In the genomic region with DNA sequence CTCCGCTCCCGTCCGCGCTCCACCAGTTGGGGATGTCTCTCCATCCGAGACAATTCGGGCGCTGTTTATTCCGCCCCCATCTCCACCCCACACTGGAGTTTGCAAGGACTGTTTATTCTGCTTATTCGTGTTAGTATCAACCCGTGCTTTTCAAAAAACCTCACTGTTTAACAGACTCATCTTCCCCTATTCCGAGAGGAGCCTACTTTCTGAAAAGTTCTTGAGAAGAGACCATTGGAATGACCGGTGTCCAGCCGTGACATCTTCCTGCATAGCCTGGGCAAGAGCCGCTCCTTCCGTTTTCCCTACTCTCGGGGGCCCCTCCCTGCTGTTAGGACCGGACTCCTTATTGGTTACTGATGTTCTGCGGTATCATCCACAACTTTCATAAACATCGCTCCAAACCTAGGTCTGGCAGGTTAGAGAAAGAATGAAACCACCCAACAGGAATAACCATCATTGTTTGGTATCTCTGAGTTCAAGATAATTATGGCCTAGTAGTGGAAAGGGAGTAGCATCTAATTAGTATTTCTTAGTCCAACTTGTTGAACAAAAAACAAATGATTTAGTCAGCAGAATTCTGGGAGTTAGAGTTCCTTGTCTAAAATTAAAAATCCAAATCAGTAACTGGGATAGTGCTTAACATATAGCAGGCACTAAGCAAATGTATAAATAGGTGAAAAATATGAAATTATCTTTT, we compare ENCODE assay signal across 8 cellular contexts. TPM values are rescaled to one million over a fixed set of nuclear protein-coding genes. Genes with fewer than 3 reads are reported as not detected.
DNase-seq lines count a peak whose midpoint lies in the region; ATAC-seq, FAIRE-seq and TF ChIP-seq lines count a peak whose summit lies in the region.

No MANE protein-coding gene starts in this region.

- H3K4me3 ChIP-seq in Peyer's patch (peak overlapping the region; percentile 77 to 100 (median 83)), neuron (ENCODE audit: low read length) (peak overlapping the region; percentile 84)

- peak; percentile 46 to 73 for TF ChIP-seq POLR2A in Peyer's patch (IDR thresholded peaks at IDR 0.05)

- H3K27ac Mint-ChIP-seq in IgD-negative memory B cell (peak overlapping the region; percentile 83 to 98 (median 94)), type B pancreatic cell (peak overlapping the region; percentile 99)
- H3K27ac Mint-ChIP-seq in activated naive CD8-positive, alpha-beta T cell treated with anti-CD3 and anti-CD28 coated beads for 36 hours: peak overlapping the region; percentile 94

- H3K4me1 Mint-ChIP-seq in IgD-negative memory B cell (peaks cover 16 to 24% (median 19%) of the 10 kb centered on the region in 3 donors), type B pancreatic cell (ENCODE audit: unreplicated experiment) (peaks cover 19% of the 10 kb centered on the region)
- H3K4me1 Mint-ChIP-seq in activated naive CD8-positive, alpha-beta T cell treated with anti-CD3 and anti-CD28 coated beads for 36 hours: peaks cover 28% of the 10 kb centered on the region

- TF ChIP-seq CTCF in D721Med (IDR thresholded peaks at IDR 0.05; ENCODE audit: insufficient read depth, missing control alignments) (no peak), Peyer's patch (IDR thresholded peaks at IDR 0.05) (no peak), type B pancreatic cell (conservative IDR thresholded peaks at IDR 0.05) (no peak)

- H3K36me3 Mint-ChIP-seq in IgD-negative memory B cell (peaks cover 1% of the 10 kb centered on the region), type B pancreatic cell (peaks cover 6% of the 10 kb centered on the region)
- H3K36me3 Mint-ChIP-seq in activated naive CD8-positive, alpha-beta T cell treated with anti-CD3 and anti-CD28 coated beads for 36 hours: peaks cover 18% of the 10 kb centered on the region

- FAIRE-seq in D721Med (lab: Jason Lieb, UNC): peak; percentile 11

- peak overlapping the region; percentile 93 to 100 (median 99) for H3K4me3 Mint-ChIP-seq in IgD-negative memory B cell
- peak overlapping the region; percentile 98 for H3K4me3 Mint-ChIP-seq in activated naive CD8-positive, alpha-beta T cell treated with anti-CD3 and anti-CD28 coated beads for 36 hours
- H3K4me3 Mint-ChIP-seq in type B pancreatic cell: peak overlapping the region; percentile 98

- no peaks in the 10 kb centered on the region for H3K27me3 Mint-ChIP-seq in IgD-negative memory B cell
- no peaks in the 10 kb centered on the region for H3K27me3 Mint-ChIP-seq in activated naive CD8-positive, alpha-beta T cell treated with anti-CD3 and anti-CD28 coated beads for 36 hours
- peaks cover 3% of the 10 kb centered on the region for H3K27me3 Mint-ChIP-seq in type B pancreatic cell

- DNase-seq in D721Med (ENCODE audit: insufficient read length, low spot score) (no peak), Peyer's patch (peak; percentile 65 to 86 (median 70)), globus pallidus (ENCODE audit: low spot score) (peak; percentile 86), type B pancreatic cell (ENCODE audit: extremely low spot score, unreplicated experiment) (peak; percentile 76)
- DNase-seq in activated naive CD8-positive, alpha-beta T cell treated with anti-CD3 and anti-CD28 coated beads for 36 hours: peak; percentile 48

- H3K9me3 Mint-ChIP-seq in IgD-negative memory B cell (no peaks in the 10 kb centered on the region), type B pancreatic cell (no peaks in the 10 kb centered on the region)
- H3K9me3 Mint-ChIP-seq in activated naive CD8-positive, alpha-beta T cell treated with anti-CD3 and anti-CD28 coated beads for 36 hours: no peaks in the 10 kb centered on the region

- H3K4me1 ChIP-seq in Peyer's patch (peaks cover 0 to 14% (median 2%) of the 10 kb centered on the region in 4 donors), neuron (ENCODE audit: insufficient read depth, low read length) (peaks cover 7% of the 10 kb centered on the region)

- H3K36me3 ChIP-seq in Peyer's patch (peaks cover 0 to 3% (median 0%) of the 10 kb centered on the region in 3 donors), neuron (ENCODE audit: insufficient read depth, low read length) (peaks cover 3% of the 10 kb centered on the region)

- H3K9me3 ChIP-seq in Peyer's patch (no peaks in the 10 kb centered on the region), neuron (ENCODE audit: low read length) (no peaks in the 10 kb centered on the region)

- H2AFZ ChIP-seq in neuron (ENCODE audit: low read depth, low read length): peak overlapping the region; percentile 68

- ATAC-seq in GM21447 (IDR thresholded peaks at IDR 0.05; ENCODE audit: unreplicated experiment): peak; percentile 35

- H3K27me3 ChIP-seq in Peyer's patch: no peaks in the 10 kb centered on the region
- peaks cover under 1% of the 10 kb centered on the region for H3K27me3 ChIP-seq in neuron (ENCODE audit: insufficient read depth, low read length)

- peak overlapping the region; percentile 90 to 100 (median 98) for H3K27ac ChIP-seq in Peyer's patch

RNA-seq across cellular contexts. Expression of a gene that starts 0.8 kb away (rescaled TPM):
- 34.7 TPM for polyA plus RNA-seq in IgD-negative memory B cell
- total RNA-seq in Peyer's patch (100 to 1,000 TPM in 1 of 4 donors, 10 to 100 TPM in 3; 51.3 to 106 (median 64.2) TPM), type B pancreatic cell (ENCODE audit: low replicate concordance) (40.5 and 48.4 TPM in 2 replicates)
- total RNA-seq in activated naive CD8-positive, alpha-beta T cell treated with anti-CD3 and anti-CD28 coated beads for 36 hours: 10 to 100 TPM; 31.8 to 34.0 TPM

RNA-seq across cellular contexts. Expression of a gene that starts 34.6 kb away (rescaled TPM):
- polyA plus RNA-seq in IgD-negative memory B cell: not detected
- not detected for total RNA-seq in Peyer's patch
- total RNA-seq in activated naive CD8-positive, alpha-beta T cell treated with anti-CD3 and anti-CD28 coated beads for 36 hours: not detected
- not detected in 2 replicates for total RNA-seq in type B pancreatic cell (ENCODE audit: low replicate concordance)

RNA-seq across cellular contexts. Expression of a gene that starts 55.2 kb away (rescaled TPM):
- polyA plus RNA-seq in IgD-negative memory B cell: 26.2 TPM
- 10 to 100 TPM; 42.1 to 54.2 (median 45.6) TPM for total RNA-seq in Peyer's patch
- 10 to 100 TPM; 66.8 to 71.5 TPM for total RNA-seq in activated naive CD8-positive, alpha-beta T cell treated with anti-CD3 and anti-CD28 coated beads for 36 hours
- 37.3 and 45.6 TPM in 2 replicates for total RNA-seq in type B pancreatic cell (ENCODE audit: low replicate concordance)
